20 cellular contexts compared by ENCODE assay signal in genomic region chr11:119789766-119790407, GRCh38.
"Had no signal": no experiment of that assay in that cellular context is flagged by ENCODE, and none has a peak within 500 bp of the region (broad histone marks: within the 10 kb centered on the region; RNA-seq: fewer than 3 reads in every experiment).

No MANE protein-coding gene starts in this region.

- H3K36me3 Mint-ChIP-seq: brain had no signal

- H3K27me3 ChIP-seq: colonic mucosa, tibial nerve, vagina had no signal

- H3K27ac Mint-ChIP-seq: activated B cell treated with CpG ODN at 0.5 μM for 24 hours; activated CD4-positive, alpha-beta memory T cell treated with anti-CD3 and anti-CD28 coated beads, Interleukin-2, amount 10 ng/mL, durations not matched to agents 7 days and 5 days; activated T-helper 17 cell treated with anti-CD3 and anti-CD28 coated beads, Interleukin-2, amount 50 U/mL, for 72 hours; nephron progenitor cell had no signal

- H3K4me1 ChIP-seq: colonic mucosa, foreskin keratinocyte had no signal

- ATAC-seq: activated T-helper 17 cell treated with anti-CD3 and anti-CD28 coated beads, Interleukin-2, amount 50 U/mL, for 72 hours; foreskin keratinocyte; stimulated activated naive CD8-positive, alpha-beta T cell treated with anti-CD3 and anti-CD28 coated beads, Interleukin-15, Interleukin-2, amounts not matched to agents 100 U/mL and 50 U/mL, for 24 hours had no signal

- H3K36me3 ChIP-seq: colonic mucosa, tibial nerve, vagina had no signal

- H3K4me1 Mint-ChIP-seq: activated B cell treated with CpG ODN at 0.5 μM for 24 hours; activated CD4-positive, alpha-beta memory T cell treated with anti-CD3 and anti-CD28 coated beads, Interleukin-2, amount 10 ng/mL, durations not matched to agents 7 days and 5 days; activated T-helper 17 cell treated with anti-CD3 and anti-CD28 coated beads, Interleukin-2, amount 50 U/mL, for 72 hours had no signal

- H3K4me3 Mint-ChIP-seq: activated B cell treated with CpG ODN at 0.5 μM for 24 hours; activated CD4-positive, alpha-beta memory T cell treated with anti-CD3 and anti-CD28 coated beads, Interleukin-2, amount 10 ng/mL, durations not matched to agents 7 days and 5 days; activated T-helper 17 cell treated with anti-CD3 and anti-CD28 coated beads, Interleukin-2, amount 50 U/mL, for 72 hours; nephron progenitor cell had no signal

- DNase-seq: activated B cell treated with CpG ODN at 0.5 μM for 24 hours; activated CD4-positive, alpha-beta memory T cell treated with anti-CD3 and anti-CD28 coated beads, Interleukin-2, amount 10 ng/mL, durations not matched to agents 7 days and 5 days; activated CD4-positive, alpha-beta T cell treated with anti-CD3 and anti-CD28 coated beads for 48 hours; activated naive CD4-positive, alpha-beta T cell; activated T-cell treated with anti-CD3 and anti-CD28 coated beads, Interleukin-2, amount 50 U/mL, for 1 hour; anterior cingulate cortex; central memory CD4-positive, alpha-beta T cell; colonic mucosa; foreskin keratinocyte; hippocampal formation; nephron progenitor cell; occipital lobe; retina; stimulated activated naive CD8-positive, alpha-beta T cell treated with anti-CD3 and anti-CD28 coated beads, Interleukin-15, Interleukin-2, amounts not matched to agents 100 U/mL and 50 U/mL, for 24 hours; T-helper 9 cell had no signal

- H3K9me3 ChIP-seq: colonic mucosa, tibial nerve, vagina had no signal

- H3K27ac ChIP-seq: colonic mucosa, foreskin keratinocyte, tibial nerve, vagina had no signal

- H3K9me3 Mint-ChIP-seq: activated B cell treated with CpG ODN at 0.5 μM for 24 hours; activated CD4-positive, alpha-beta memory T cell treated with anti-CD3 and anti-CD28 coated beads, Interleukin-2, amount 10 ng/mL, durations not matched to agents 7 days and 5 days; activated T-helper 17 cell treated with anti-CD3 and anti-CD28 coated beads, Interleukin-2, amount 50 U/mL, for 72 hours; nephron progenitor cell had no signal

- H3K4me3 ChIP-seq: colonic mucosa, lung, tibial nerve, vagina had no signal
